ENCODE assay signal across 8 cellular contexts in the genomic region with DNA sequence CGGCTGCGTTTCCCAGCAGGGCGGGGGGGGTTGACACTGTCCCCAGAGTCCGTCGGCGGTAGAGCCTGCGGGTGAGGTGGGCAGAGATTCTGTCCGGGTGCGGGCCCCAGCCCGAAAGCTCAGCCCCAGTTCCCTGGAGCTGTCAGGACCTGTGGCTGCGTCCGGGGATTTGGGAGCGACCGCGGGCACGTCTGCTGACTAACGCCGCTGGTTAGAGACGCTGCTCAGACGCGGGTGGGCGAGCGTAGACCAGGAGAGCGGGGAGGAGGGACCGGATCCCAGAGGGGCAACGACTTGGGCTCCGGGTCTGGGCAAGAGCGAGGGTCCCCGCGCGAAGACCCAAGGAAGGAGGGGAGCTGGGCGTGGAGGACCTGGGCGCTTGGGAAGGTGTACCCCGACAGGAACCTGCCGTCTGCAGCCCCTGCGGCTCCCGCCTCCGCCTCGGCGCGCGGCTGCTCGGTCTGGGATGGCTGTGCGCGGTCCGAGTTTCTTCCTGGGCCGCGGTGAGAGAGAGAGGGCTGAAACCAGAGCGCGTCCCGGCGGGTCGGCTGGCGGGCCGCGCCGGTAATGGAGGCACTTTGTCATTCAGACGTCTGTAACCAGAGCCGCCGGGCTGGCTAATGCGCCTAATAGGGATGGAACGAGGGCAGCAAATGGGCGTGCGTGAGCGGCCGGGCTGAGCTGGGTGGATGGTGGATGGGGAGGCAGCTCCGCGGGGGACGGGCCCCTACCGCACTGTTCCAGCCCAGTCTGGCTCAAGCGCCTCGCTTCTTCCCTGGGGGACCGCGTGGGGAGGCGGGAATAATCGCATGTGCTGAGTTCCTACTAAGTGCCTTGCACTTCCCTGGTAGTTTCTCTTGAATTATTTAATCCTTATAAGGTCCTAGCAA. TPM values are rescaled to one million over a fixed set of nuclear protein-coding genes. Genes with fewer than 3 reads are reported as not detected.
DNase-seq lines count a peak whose midpoint lies in the region; ATAC-seq and TF ChIP-seq lines count a peak whose summit lies in the region.

No MANE protein-coding gene starts in this region.

- CTCF ChIA-PET in T-cell (lab: Charles Lee), result interaction anchor here (0.5 to 1.0 kb wide), 6 partner anchors 26 to 1090 kb away, joined by 3 to 7 read pairs (median 4); partner anchors contain the start of gene FAM117A (in 1 of the 2)

- no peak overlapping the region for H3K27ac Mint-ChIP-seq in T-cell
- H3K27ac Mint-ChIP-seq in endodermal cell, result no peak overlapping the region

- in situ Hi-C loops in GM13977 (cut with MboI; ENCODE audit: low pct_unique_long_range_greater_than_20kb, low sequenced_read_pairs, unreplicated experiment), result no loop called here

- H3K27me3 Mint-ChIP-seq in T-cell (peaks cover 31 to 45% of the 10 kb centered on the region in 2 donors), endodermal cell (ENCODE audit: insufficient read depth) (peaks cover 80% of the 10 kb centered on the region)

- ATAC-seq in T-cell (replicated peaks in 1 of 4) (no peak), aorta (ENCODE audit: low FRiP score) (peak; percentile 66)

- H3K4me3 Mint-ChIP-seq in T-cell (peak overlapping the region; percentile 69 to 82 (median 71)), endodermal cell (peak overlapping the region; percentile 53)

- H3K4me3 ChIP-seq in endodermal cell (ENCODE audit: low read length), result peak overlapping the region; percentile 70
- H3K4me3 ChIP-seq in aorta (ENCODE audit: low read length in 2 of 2), result no peak overlapping the region

- H3K9ac ChIP-seq in endodermal cell (ENCODE audit: extremely low read depth, low read length, poor library complexity, severe bottlenecking), result no peak overlapping the region

- H3K4me1 ChIP-seq in endodermal cell (ENCODE audit: control insufficient read depth, insufficient read depth, low read length) (peaks cover 5% of the 10 kb centered on the region), aorta (ENCODE audit: control insufficient read depth in 1 of 2, insufficient read depth in 2 of 2, low read length in 2 of 2) (no peaks in the 10 kb centered on the region)

- intact Hi-C loops in aorta (cut with DNase I), result loop anchor here in 1 of 2 donors (2.0 kb wide), 1 partner anchor 17 kb away; no protein-coding TSS in a partner anchor

- no peaks in the 10 kb centered on the region for H3K9me3 Mint-ChIP-seq in T-cell
- H3K9me3 Mint-ChIP-seq in endodermal cell, result no peaks in the 10 kb centered on the region

- no peak overlapping the region for H3K27ac ChIP-seq in endodermal cell (ENCODE audit: low read depth, low read length)
- no peak overlapping the region for H3K27ac ChIP-seq in aorta (ENCODE audit: low read depth in 1 of 2, low read length in 2 of 2)

- no peaks in the 10 kb centered on the region for H3K9me3 ChIP-seq in endodermal cell (ENCODE audit: control insufficient read depth, low read length)
- no peaks in the 10 kb centered on the region for H3K9me3 ChIP-seq in aorta (ENCODE audit: control insufficient read depth, low read length)

- peaks cover 22 to 31% (median 27%) of the 10 kb centered on the region in 3 donors for H3K4me1 Mint-ChIP-seq in T-cell
- H3K4me1 Mint-ChIP-seq in endodermal cell, result peaks cover 12% of the 10 kb centered on the region

- no peak for TF ChIP-seq CTCF in endodermal cell (conservative IDR thresholded peaks at IDR 0.05)
- TF ChIP-seq CTCF in GM13977 (IDR thresholded peaks at IDR 0.05; ENCODE audit: extremely low read depth, insufficient read depth, missing control alignments), result no peak

- H3K36me3 ChIP-seq in endodermal cell (ENCODE audit: control insufficient read depth, insufficient read depth, low read length), result no peaks in the 10 kb centered on the region
- H3K36me3 ChIP-seq in aorta (ENCODE audit: control insufficient read depth in 1 of 2, insufficient read depth in 2 of 2, low read length in 1 of 2), result no peaks in the 10 kb centered on the region

- DNase-seq in DMS153 (lab: John Stamatoyannopoulos, UW) (peak; percentile 25), DMS153 treated with DMSO at 0.1 percent for 48 hours (lab: John Stamatoyannopoulos, UW; ENCODE audit: unreplicated experiment) (no peak), T-cell (peak in 7 of 34 experiments; percentile 1 to 24 (median 19)), endodermal cell (peak; percentile 94), myocyte (ENCODE audit: low read depth) (peak; percentile 67), aorta (peak; percentile 81 to 92), NAMALWA (ENCODE audit: low spot score) (no peak), GM13977 (ENCODE audit: low spot score) (no peak)

- POLR2A ChIA-PET in T-cell (lab: Charles Lee), result no interaction called here

- 1 to 2% methylated on average over 37 to 76 of the region's 76 CpGs for WGBS in endodermal cell (ENCODE audit: insufficient coverage in 1 of 2, insufficient read length in 1 of 2), 2 experiments
- 0 to 1% methylated on average over 73 to 76 of the region's 76 CpGs for WGBS in aorta, 2 donors

- H3K36me3 Mint-ChIP-seq in T-cell (no peaks in the 10 kb centered on the region), endodermal cell (ENCODE audit: low read depth) (no peaks in the 10 kb centered on the region)

- H3K27me3 ChIP-seq in endodermal cell (ENCODE audit: control insufficient read depth, insufficient read depth, low read length, poor library complexity, severe bottlenecking) (peaks cover 65% of the 10 kb centered on the region), aorta (ENCODE audit: control insufficient read depth in 1 of 2, insufficient read depth in 2 of 2, low read length in 1 of 2) (no peaks in the 10 kb centered on the region)

RNA-seq across cellular contexts. Expression of gene NGFR, which starts 2.3 kb away (rescaled TPM):
- under 1 TPM; 0.20 to 0.40 (median 0.29) TPM for total RNA-seq in T-cell
- 1 to 10 TPM; 1.3 to 1.6 TPM for total RNA-seq in endodermal cell
- 24.5 TPM for polyA plus RNA-seq in endodermal cell (2013, experiment 1 of 2)
- 22.1 TPM for polyA plus RNA-seq in endodermal cell (2013, experiment 2 of 2)
- total RNA-seq in myocyte, result 44.7 and 113 TPM in 2 replicates
- 53.7 TPM for polyA plus RNA-seq in myocyte (2012)
- 10 to 100 TPM; 36.9 to 55.7 TPM for total RNA-seq in aorta
- 1 to 10 TPM in 1 of 2 donors, under 1 TPM in 1; 0.75 to 1.4 TPM for polyA plus RNA-seq in aorta

Comparison
In these comparisons a context has a peak if more than half of its experiments do, and no peak if none do; other contexts are left out.
1. DNase-seq: peak in DMS153 (single experiment), endodermal cell (single experiment), myocyte (single experiment) and aorta (2 of 2); none in DMS153 treated with DMSO at 0.1 percent for 48 hours (single experiment), NAMALWA (single experiment) and GM13977 (single experiment).
2. RNA of gene NGFR, which starts 2.3 kb away (total RNA-seq): 36.9 to 55.7 TPM in aorta and 44.7 to 113 TPM in myocyte; 1.3 to 1.6 TPM in endodermal cell and 0.20 to 0.40 TPM in T-cell; every median in the first group is over 10 times any median in the second.